ENCODE assay signal across 21 cellular contexts in genomic region chr4:120699354-120699753, GRCh38.
"Had no signal": no experiment of that assay in that cellular context is flagged by ENCODE, and none has a peak within 500 bp of the region (broad histone marks: within the 10 kb centered on the region; RNA-seq: fewer than 3 reads in every experiment).

No MANE protein-coding gene starts in this region.

- H3K4me1 ChIP-seq: thyroid gland had no signal

- H3K4me3 ChIP-seq: dorsolateral prefrontal cortex, hepatocyte, lung, ovary, smooth muscle cell, stomach, thyroid gland, vagina had no signal

- DNase-seq: dorsolateral prefrontal cortex; effector CD4-positive, alpha-beta T cell; kidney; natural killer cell; occipital lobe; ovary; posterior cingulate gyrus; retina; stimulated activated CD4-positive, alpha-beta T cell treated with anti-CD3 and anti-CD28 coated beads, Interleukin-12 subunit alpha, Interleukin-12 subunit beta, amount 100 ng/mL, for 4 hours; stimulated activated CD4-positive, alpha-beta T cell treated with anti-CD3 and anti-CD28 coated beads, Interleukin-2, amount 100 ng/mL, for 24 hours; stimulated activated CD4-positive, alpha-beta T cell treated with anti-CD3 and anti-CD28 coated beads, Interleukin-4, amount 100 ng/mL, for 24 hours; stimulated activated naive CD4-positive, alpha-beta T cell treated with Interleukin-2 at 50 U/mL for 16 hours; stomach; thyroid gland; trophoblast cell had no signal

- H3K27ac ChIP-seq: dorsolateral prefrontal cortex, hepatocyte, ovary, stomach, thyroid gland, vagina had no signal

- H3K36me3 ChIP-seq: ovary, thyroid gland, vagina had no signal

- H3K27me3 ChIP-seq: dorsolateral prefrontal cortex, hepatocyte, ovary, stomach, thyroid gland, vagina had no signal

- ATAC-seq: natural killer cell; sciatic nerve; stimulated activated effector memory CD8-positive, alpha-beta T cell treated with anti-CD3 and anti-CD28 coated beads, Interleukin-12 subunit alpha, Interleukin-12 subunit beta, amount 100 ng/mL, for 72 hours had no signal

- H3K9me3 ChIP-seq: ovary, stomach, thyroid gland, vagina had no signal
